Comparison of ENCODE assay signal across 8 cellular contexts in the genomic region with DNA sequence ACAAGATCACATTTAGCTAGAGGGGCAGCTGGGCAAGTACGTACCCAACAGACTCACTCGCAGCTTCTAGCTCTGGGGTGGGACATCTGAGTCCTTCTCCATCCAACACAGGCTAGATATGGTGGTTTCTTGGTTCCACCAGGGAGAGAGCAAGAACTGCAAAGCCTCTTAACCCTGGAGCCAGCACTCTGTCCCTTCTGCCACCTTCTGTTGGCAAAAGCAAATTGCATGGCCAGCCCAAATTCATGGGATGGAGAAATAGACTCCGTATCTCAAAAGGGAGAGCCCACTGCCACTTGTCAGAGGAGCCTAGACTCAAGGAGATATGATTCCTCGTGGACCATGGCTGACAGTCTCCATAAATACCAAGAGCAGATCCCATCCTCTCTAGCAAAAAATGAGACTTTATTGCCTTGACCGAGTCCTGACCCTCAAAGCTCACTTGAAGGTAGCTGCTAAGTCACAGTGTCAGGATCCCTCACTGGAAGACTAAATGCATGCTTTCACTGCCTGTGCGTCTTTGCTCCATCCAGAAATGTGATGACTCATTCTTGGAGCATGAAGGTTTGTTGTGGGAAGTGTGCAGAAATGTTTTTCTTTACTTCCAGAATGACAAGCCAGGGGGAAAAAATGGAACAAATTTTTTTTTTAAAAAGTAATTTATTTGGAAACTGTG.
A peak's percentile ranks its signal among the peaks of the same experiment; 100 is the strongest.
DNase-seq lines count a peak whose midpoint lies in the region; ATAC-seq and TF ChIP-seq lines count a peak whose summit lies in the region.

No MANE protein-coding gene starts in this region.

- H4K20me1 ChIP-seq in SU-DHL-6 (ENCODE audit: low read depth, low read length): no peaks in the 10 kb centered on the region

- H3K27ac ChIP-seq in HEK293 (ENCODE audit: extremely low read depth, low read depth, low read length): no peak overlapping the region
- no peak overlapping the region for H3K27ac ChIP-seq in SU-DHL-6 (ENCODE audit: low read depth, low read length)

- no peaks in the 10 kb centered on the region for H3K4me1 ChIP-seq in HEK293 (ENCODE audit: control insufficient read depth, insufficient read depth, low read length)

- H3K4me2 ChIP-seq in SU-DHL-6 (ENCODE audit: low read depth, low read length, poor library complexity, severe bottlenecking): no peak overlapping the region

- no peaks in the 10 kb centered on the region for H3K9me2 ChIP-seq in SU-DHL-6 (replicated peaks; ENCODE audit: insufficient read depth, low read length)

- DNase-seq in AG09309 (ENCODE audit: low read depth): peak; percentile 71
- peak; percentile 73 for DNase-seq in iPS-NIHi7 (ENCODE audit: extremely low spot score)
- DNase-seq in stimulated activated naive CD8-positive, alpha-beta T cell treated with anti-CD3 and anti-CD28 coated beads, Interleukin-15, Interleukin-2, amounts not matched to agents 100 U/mL and 50 U/mL, for 24 hours: no peak

- TF ChIP-seq CTCF in AG09309 (IDR thresholded peaks at IDR 0.05; ENCODE audit: control insufficient read depth, insufficient read depth, low read depth, low read length, missing control alignments): peak; percentile 36
- TF ChIP-seq CTCF in HEK293 (tag by site-specific recombination; IDR thresholded peaks at IDR 0.05): no peak; the same call in 1 of the 2 replicates
- TF ChIP-seq CTCF in SU-DHL-6 (IDR thresholded peaks at IDR 0.05; ENCODE audit: insufficient read depth, low read length, poor library complexity, severe bottlenecking): peak; percentile 16

- no peaks in the 10 kb centered on the region for H3K27me3 ChIP-seq in SU-DHL-6 (ENCODE audit: low read length)

- CTCF ChIA-PET in HEK293 (lab: Yijun Ruan, JAX): interaction anchor here (0.5 to 4.6 kb wide), 21 partner anchors 11 to 689 kb away, joined by 3 to 46 read pairs (median 3); no protein-coding TSS in a partner anchor

- H2AFZ ChIP-seq in SU-DHL-6 (ENCODE audit: low read depth, low read length, severe bottlenecking): no peak overlapping the region

- POLR2A ChIA-PET in HEK293 (lab: Yijun Ruan, JAX): no interaction called here

- no peaks in the 10 kb centered on the region for H3K9me3 ChIP-seq in HEK293 (ENCODE audit: control insufficient read depth, insufficient read depth, low read depth, low read length)
- no peaks in the 10 kb centered on the region for H3K9me3 ChIP-seq in SU-DHL-6 (ENCODE audit: insufficient read depth, low read length)

- H3K9ac ChIP-seq in SU-DHL-6 (ENCODE audit: low read length): no peak overlapping the region

- no peaks in the 10 kb centered on the region for H3K79me2 ChIP-seq in SU-DHL-6 (ENCODE audit: insufficient read depth, low read length)

- ATAC-seq in GM19452 (IDR thresholded peaks at IDR 0.05; ENCODE audit: unreplicated experiment): no peak
- ATAC-seq in stimulated activated naive CD8-positive, alpha-beta T cell treated with anti-CD3 and anti-CD28 coated beads, Interleukin-15, Interleukin-2, amounts not matched to agents 100 U/mL and 50 U/mL, for 24 hours: no peak
- ATAC-seq in GM21390 (IDR thresholded peaks at IDR 0.05; ENCODE audit: unreplicated experiment): no peak
- no peak for ATAC-seq in HG02623 (IDR thresholded peaks at IDR 0.05; ENCODE audit: unreplicated experiment)

- H3F3A ChIP-seq in SU-DHL-6 (ENCODE audit: insufficient read depth): no peaks in the 10 kb centered on the region

- H3K4me3 ChIP-seq in AG09309 (ENCODE audit: control insufficient read depth, low read depth, low read length): no peak overlapping the region
- H3K4me3 ChIP-seq in HEK293 (ENCODE audit: low read depth, low read length): no peak overlapping the region
- no peak overlapping the region for H3K4me3 ChIP-seq in SU-DHL-6 (ENCODE audit: insufficient read depth, low read length, poor library complexity, severe bottlenecking)

- H3K36me3 ChIP-seq in HEK293 (ENCODE audit: control insufficient read depth in 2 of 2, insufficient read depth in 1 of 2, low read length in 2 of 2) (no peaks in the 10 kb centered on the region), SU-DHL-6 (ENCODE audit: low read length) (no peaks in the 10 kb centered on the region)

TF ChIP-seq in HEK293, 187 proteins besides CTCF, POLR2A, EP300 and RAD21:
- TF ChIP-seq ZNF621 (tag by site-specific recombination; IDR thresholded peaks at IDR 0.05) (no peak), PRDM1 (tag by site-specific recombination; IDR thresholded peaks at IDR 0.05) (peak; percentile 67)
- TF ChIP-seq, protein P1, sequence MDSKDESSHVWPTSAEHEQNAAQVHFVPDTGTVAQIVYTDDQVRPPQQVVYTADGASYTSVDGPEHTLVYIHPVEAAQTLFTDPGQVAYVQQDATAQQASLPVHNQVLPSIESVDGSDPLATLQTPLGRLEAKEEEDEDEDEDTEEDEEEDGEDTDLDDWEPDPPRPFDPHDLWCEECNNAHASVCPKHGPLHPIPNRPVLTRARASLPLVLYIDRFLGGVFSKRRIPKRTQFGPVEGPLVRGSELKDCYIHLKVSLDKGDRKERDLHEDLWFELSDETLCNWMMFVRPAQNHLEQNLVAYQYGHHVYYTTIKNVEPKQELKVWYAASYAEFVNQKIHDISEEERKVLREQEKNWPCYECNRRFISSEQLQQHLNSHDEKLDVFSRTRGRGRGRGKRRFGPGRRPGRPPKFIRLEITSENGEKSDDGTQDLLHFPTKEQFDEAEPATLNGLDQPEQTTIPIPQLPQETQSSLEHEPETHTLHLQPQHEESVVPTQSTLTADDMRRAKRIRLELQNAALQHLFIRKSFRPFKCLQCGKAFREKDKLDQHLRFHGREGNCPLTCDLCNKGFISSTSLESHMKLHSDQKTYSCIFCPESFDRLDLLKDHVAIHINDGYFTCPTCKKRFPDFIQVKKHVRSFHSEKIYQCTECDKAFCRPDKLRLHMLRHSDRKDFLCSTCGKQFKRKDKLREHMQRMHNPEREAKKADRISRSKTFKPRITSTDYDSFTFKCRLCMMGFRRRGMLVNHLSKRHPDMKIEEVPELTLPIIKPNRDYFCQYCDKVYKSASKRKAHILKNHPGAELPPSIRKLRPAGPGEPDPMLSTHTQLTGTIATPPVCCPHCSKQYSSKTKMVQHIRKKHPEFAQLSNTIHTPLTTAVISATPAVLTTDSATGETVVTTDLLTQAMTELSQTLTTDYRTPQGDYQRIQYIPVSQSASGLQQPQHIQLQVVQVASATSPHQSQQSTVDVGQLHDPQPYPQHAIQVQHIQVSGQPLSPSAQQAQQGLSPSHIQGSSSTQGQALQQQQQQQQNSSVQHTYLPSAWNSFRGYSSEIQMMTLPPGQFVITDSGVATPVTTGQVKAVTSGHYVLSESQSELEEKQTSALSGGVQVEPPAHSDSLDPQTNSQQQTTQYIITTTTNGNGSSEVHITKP (tag by site-specific recombination; IDR thresholded peaks at IDR 0.05): peak; percentile 90
